Comparison of ENCODE assay signal across 22 cellular contexts in genomic region chr2:153455856-153456255, GRCh38. TPM values are rescaled to one million over a fixed set of nuclear protein-coding genes. Genes with fewer than 3 reads are reported as not detected.
"Had no signal": no experiment of that assay in that cellular context is flagged by ENCODE, and none has a peak within 500 bp of the region (broad histone marks: within the 10 kb centered on the region; RNA-seq: fewer than 3 reads in every experiment).

No MANE protein-coding gene starts in this region.

- H3K4me1 ChIP-seq: ascending aorta, breast epithelium, gastroesophageal sphincter, heart right ventricle, lower lobe of right lung, stomach had no signal

- FAIRE-seq: keratinocyte had no signal

- DNase-seq: activated gamma-delta T cell; activated T-cell treated with anti-CD3 and anti-CD28 coated beads, Interleukin-2, amount 50 U/mL, for 72 hours; cerebellar nuclear complex; effector CD4-positive, alpha-beta T cell; heart right ventricle; lower lobe of right lung; nucleus accumbens; stimulated activated CD4-positive, alpha-beta T cell treated with anti-CD3 and anti-CD28 coated beads, Interleukin-4, amount 100 ng/mL, for 24 hours; stomach; T1000 had no signal

- H3K27ac Mint-ChIP-seq: activated naive CD4-positive, alpha-beta T cell treated with anti-CD3 and anti-CD28 coated beads, Interleukin-2, amount 50 U/mL, for 24 hours; activated T-cell treated with anti-CD3 and anti-CD28 coated beads, Interleukin-2, amount 50 U/mL, for 72 hours; natural killer cell treated with Interleukin-12 subunit alpha and Interleukin-12 subunit beta and Interleukin-15 and Interleukin-18, amount 100 ng/mL, for 72 hours; stimulated activated effector memory CD8-positive, alpha-beta T cell treated with anti-CD3 and anti-CD28 coated beads, Interleukin-12 subunit alpha, Interleukin-12 subunit beta, amount 100 ng/mL, for 72 hours; type B pancreatic cell had no signal

- H3K36me3 ChIP-seq: ascending aorta, breast epithelium, gastroesophageal sphincter, heart right ventricle, lower lobe of right lung, stomach had no signal

- H3K9me3 Mint-ChIP-seq: activated naive CD4-positive, alpha-beta T cell treated with anti-CD3 and anti-CD28 coated beads, Interleukin-2, amount 50 U/mL, for 24 hours; activated T-cell treated with anti-CD3 and anti-CD28 coated beads, Interleukin-2, amount 50 U/mL, for 72 hours; type B pancreatic cell had no signal

- H3K27me3 ChIP-seq: ascending aorta, gastroesophageal sphincter, stomach had no signal

- H3K36me3 Mint-ChIP-seq: activated naive CD4-positive, alpha-beta T cell treated with anti-CD3 and anti-CD28 coated beads, Interleukin-2, amount 50 U/mL, for 24 hours; natural killer cell treated with Interleukin-12 subunit alpha and Interleukin-12 subunit beta and Interleukin-15 and Interleukin-18, amount 100 ng/mL, for 72 hours; stimulated activated effector memory CD8-positive, alpha-beta T cell treated with anti-CD3 and anti-CD28 coated beads, Interleukin-12 subunit alpha, Interleukin-12 subunit beta, amount 100 ng/mL, for 72 hours; type B pancreatic cell had no signal

- H3K4me3 Mint-ChIP-seq: activated naive CD4-positive, alpha-beta T cell treated with anti-CD3 and anti-CD28 coated beads, Interleukin-2, amount 50 U/mL, for 24 hours; activated T-cell treated with anti-CD3 and anti-CD28 coated beads, Interleukin-2, amount 50 U/mL, for 72 hours; natural killer cell treated with Interleukin-12 subunit alpha and Interleukin-12 subunit beta and Interleukin-15 and Interleukin-18, amount 100 ng/mL, for 72 hours; stimulated activated effector memory CD8-positive, alpha-beta T cell treated with anti-CD3 and anti-CD28 coated beads, Interleukin-12 subunit alpha, Interleukin-12 subunit beta, amount 100 ng/mL, for 72 hours; type B pancreatic cell had no signal

- H3K27ac ChIP-seq: ascending aorta, breast epithelium, gastroesophageal sphincter, heart right ventricle, lower lobe of right lung, stomach had no signal

- ATAC-seq: activated CD4-positive, CD25-positive, alpha-beta regulatory T cell treated with anti-CD3 and anti-CD28 coated beads, Interleukin-2, amount 50 U/mL, for 24 hours; activated T-cell treated with anti-CD3 and anti-CD28 coated beads, Interleukin-2, amount 50 U/mL, for 72 hours; esophagus mucosa; gastroesophageal sphincter; heart right ventricle; lower lobe of right lung; natural killer cell treated with Interleukin-12 subunit alpha and Interleukin-12 subunit beta and Interleukin-15 and Interleukin-18, amount 100 ng/mL, for 72 hours; sciatic nerve; stimulated activated effector memory CD8-positive, alpha-beta T cell treated with anti-CD3 and anti-CD28 coated beads, Interleukin-12 subunit alpha, Interleukin-12 subunit beta, amount 100 ng/mL, for 72 hours had no signal

- H3K4me1 Mint-ChIP-seq: activated naive CD4-positive, alpha-beta T cell treated with anti-CD3 and anti-CD28 coated beads, Interleukin-2, amount 50 U/mL, for 24 hours; stimulated activated effector memory CD8-positive, alpha-beta T cell treated with anti-CD3 and anti-CD28 coated beads, Interleukin-12 subunit alpha, Interleukin-12 subunit beta, amount 100 ng/mL, for 72 hours had no signal

- H3K9me3 ChIP-seq: ascending aorta, gastroesophageal sphincter, lower lobe of right lung, stomach had no signal

- H3K4me3 ChIP-seq: ascending aorta, breast epithelium, gastroesophageal sphincter, heart right ventricle, lower lobe of right lung, stomach had no signal

RNA-seq across cellular contexts. Expression of gene RPRM, which starts 22.7 kb away (rescaled TPM):
- total RNA-seq: activated CD8-positive, alpha-beta memory T cell treated with anti-CD3 and anti-CD28 coated beads for 36 hours; activated T-cell treated with anti-CD3 and anti-CD28 coated beads, Interleukin-2, amount 50 U/mL, for 72 hours; ascending aorta; esophagus mucosa; natural killer cell treated with Interleukin-12 subunit alpha and Interleukin-12 subunit beta and Interleukin-15 and Interleukin-18, amount 100 ng/mL, for 72 hours had no signal
- polyA plus RNA-seq: keratinocyte had no signal
